In genomic region chr1:193769609-193770008, GRCh38 we compare ENCODE assay signal across 27 cellular contexts.
"Had no signal": no experiment of that assay in that cellular context is flagged by ENCODE, and none has a peak within 500 bp of the region (broad histone marks: within the 10 kb centered on the region; RNA-seq: fewer than 3 reads in every experiment).

No MANE protein-coding gene starts in this region.

- DNase-seq: activated CD4-positive, alpha-beta memory T cell treated with anti-CD3 and anti-CD28 coated beads, Interleukin-2, amount 10 ng/mL, durations not matched to agents 7 days and 5 days; activated CD4-positive, alpha-beta T cell treated with anti-CD3 and anti-CD28 coated beads, Interleukin-2, amount 10 ng/mL, durations not matched to agents 24 days and 14 days; activated effector memory CD4-positive, alpha-beta T cell treated with Interleukin-2 at 50 U/mL for 16 hours; activated naive CD4-positive, alpha-beta T cell treated with anti-CD3 and anti-CD28 coated beads for 36 hours; activated naive CD8-positive, alpha-beta T cell treated with anti-CD3 and anti-CD28 coated beads, Interleukin-2, amount 10 ng/mL, durations not matched to agents 7 days and 5 days; activated T-cell treated with anti-CD3 and anti-CD28 coated beads, Interleukin-2, amount 50 U/mL, for 72 hours; amygdala; colonic mucosa; dorsolateral prefrontal cortex; effector memory CD8-positive, alpha-beta T cell; gastrocnemius medialis; head of caudate nucleus; hypothalamus; left ventricle myocardium inferior; mammary epithelial cell; naive thymus-derived CD8-positive, alpha-beta T cell; sigmoid colon; stimulated activated CD4-positive, alpha-beta T cell treated with anti-CD3 and anti-CD28 coated beads, Interleukin-15, amount 100 ng/mL, for 24 hours; stomach had no signal

- H3K4me3 ChIP-seq: colonic mucosa, dorsolateral prefrontal cortex, gastrocnemius medialis, left ventricle myocardium inferior, neural progenitor cell, sigmoid colon, smooth muscle cell, stomach, suprapubic skin, tibial nerve had no signal

- H3K27ac ChIP-seq: colonic mucosa, dorsolateral prefrontal cortex, gastrocnemius medialis, left ventricle myocardium inferior, neural progenitor cell, sigmoid colon, stomach, suprapubic skin, tibial nerve had no signal

- H3K27me3 ChIP-seq: colonic mucosa, dorsolateral prefrontal cortex, gastrocnemius medialis, neural progenitor cell, sigmoid colon, stomach, suprapubic skin, tibial nerve had no signal

- FAIRE-seq: bronchial epithelial cell, endothelial cell of umbilical vein had no signal

- H3K4me1 ChIP-seq: colonic mucosa, gastrocnemius medialis, neural progenitor cell, sigmoid colon, stomach, suprapubic skin, tibial nerve had no signal

- ATAC-seq: activated CD4-positive, CD25-positive, alpha-beta regulatory T cell treated with anti-CD3 and anti-CD28 coated beads, Interleukin-2, amount 50 U/mL, for 24 hours; activated T-cell treated with anti-CD3 and anti-CD28 coated beads, Interleukin-2, amount 50 U/mL, for 72 hours; effector memory CD8-positive, alpha-beta T cell; esophagus mucosa; gastrocnemius medialis; naive thymus-derived CD8-positive, alpha-beta T cell had no signal

- H3K4me2 ChIP-seq: neural progenitor cell, smooth muscle cell had no signal

- H3K36me3 ChIP-seq: colonic mucosa, gastrocnemius medialis, left ventricle myocardium inferior, neural progenitor cell, sigmoid colon, stomach, suprapubic skin, tibial nerve had no signal

- H3K9me3 ChIP-seq: colonic mucosa, gastrocnemius medialis, left ventricle myocardium inferior, sigmoid colon, stomach, suprapubic skin, tibial nerve had no signal
